8 cellular contexts compared by ENCODE assay signal in genomic region chr10:3482200-3482993, GRCh38.
DNase-seq lines count a peak whose midpoint lies in the region; ATAC-seq, FAIRE-seq and TF ChIP-seq lines count a peak whose summit lies in the region.

No MANE protein-coding gene starts in this region.

- H2AK5ac ChIP-seq in H1 (ENCODE audit: low read depth, low read length): no peak overlapping the region

- no peak overlapping the region for H3K4me3 ChIP-seq in H1 (ENCODE audit: extremely low read depth in 1 of 4, insufficient read depth in 2 of 4, low read depth in 3 of 4, low read length in 4 of 4)

- no peaks in the 10 kb centered on the region for H4K20me1 ChIP-seq in H1 (replicated peaks in 1 of 2; ENCODE audit: control insufficient read depth in 1 of 2, insufficient read depth in 2 of 2, low read length in 2 of 2)

- no peak overlapping the region for H2BK120ac ChIP-seq in H1 (replicated peaks; ENCODE audit: low read depth, low read length)

- H3K23ac ChIP-seq in H1 (ENCODE audit: insufficient read length): no peak overlapping the region

- TF ChIP-seq CTCF in H1 (IDR thresholded peaks at IDR 0.05; ENCODE audit: control extremely low read depth in 1 of 3, insufficient read depth in 1 of 3, low read depth in 1 of 3, low read length in 3 of 3): no peak

- H3K27me3 ChIP-seq in H1 (replicated peaks in 1 of 4; ENCODE audit: control insufficient read depth in 3 of 4, extremely low read depth in 1 of 4, insufficient read depth in 3 of 4, low read length in 3 of 4): no peaks in the 10 kb centered on the region

- 0 out of 2 replicates have a peak overlapping the region, but pooled peaks have one; percentile 40 for H2AFZ ChIP-seq in H1 (ENCODE audit: low read length)

- no peak overlapping the region for H4K8ac ChIP-seq in H1 (ENCODE audit: extremely low read depth, insufficient read depth, low read length)

- H3K9ac ChIP-seq in H1 (replicated peaks in 1 of 4; ENCODE audit: extremely low read depth in 1 of 4, low read depth in 3 of 4, low read length in 3 of 4): no peak overlapping the region

- no peaks in the 10 kb centered on the region for H3K79me1 ChIP-seq in H1 (ENCODE audit: low read depth, low read length)

- TF ChIP-seq RAD21 in H1 (IDR thresholded peaks at IDR 0.05 in 1 of 2, conservative IDR thresholded peaks at IDR 0.05 in 1 of 2; ENCODE audit: low read depth in 2 of 2, low read length in 2 of 2): no peak

- no peaks in the 10 kb centered on the region for H3K9me3 ChIP-seq in H1 (ENCODE audit: insufficient read depth in 2 of 2, low read depth in 1 of 2, low read length in 1 of 2)

- no peak overlapping the region for H3K18ac ChIP-seq in H1 (ENCODE audit: extremely low read depth, low read length)

- H2BK20ac ChIP-seq in H1 (ENCODE audit: low read length): no peak overlapping the region

- TF ChIP-seq POLR2A in H1 (IDR thresholded peaks at IDR 0.05; ENCODE audit: control extremely low read depth in 1 of 2, low read depth in 2 of 2, low read length in 2 of 2): no peak

- no peak for TF ChIP-seq EP300 in H1 (IDR thresholded peaks at IDR 0.05; ENCODE audit: borderline replicate concordance in 1 of 2, low read depth in 2 of 2, low read length in 2 of 2)

- CTCF ChIA-PET in H1 (lab: Charles Lee; ENCODE audit: partially characterized antibody): interaction anchor here (0.9 to 1.2 kb wide), 2 partner anchors 8 to 250 kb away, joined by 3 read pairs; no protein-coding TSS in a partner anchor

- FAIRE-seq in H1 (lab: Jason Lieb, UNC): no peak

- no peak overlapping the region for H2BK5ac ChIP-seq in H1 (ENCODE audit: low read depth, low read length)

- H2BK12ac ChIP-seq in H1 (ENCODE audit: low read depth, low read length): no peak overlapping the region

- H3K23me2 ChIP-seq in H1 (ENCODE audit: low read depth, low read length): no peaks in the 10 kb centered on the region

- ATAC-seq in HG03097 (IDR thresholded peaks at IDR 0.05; ENCODE audit: low FRiP score, unreplicated experiment): peak; percentile 35

- H3K79me2 ChIP-seq in H1 (ENCODE audit: control insufficient read depth in 1 of 2, insufficient read depth in 2 of 2, low read length in 2 of 2): no peaks in the 10 kb centered on the region

- no peak overlapping the region for H3K14ac ChIP-seq in H1 (ENCODE audit: insufficient read length)

- no peak overlapping the region for H3K56ac ChIP-seq in H1 (replicated peaks; ENCODE audit: insufficient read length, low read depth, low read length)

- no peaks in the 10 kb centered on the region for H3K36me3 ChIP-seq in H1 (ENCODE audit: control insufficient read depth in 2 of 4, insufficient read depth in 4 of 4, low read length in 3 of 4)

- H3K4me1 ChIP-seq in H1 (replicated peaks in 1 of 4; ENCODE audit: control insufficient read depth in 3 of 4, insufficient read depth in 4 of 4, low read length in 3 of 4): peaks cover 0 to 2% (median 2%) of the 10 kb centered on the region in 4 experiments; a peak in 2 of 7 replicates

- H3K4ac ChIP-seq in H1 (replicated peaks; ENCODE audit: insufficient read length, low read depth, low read length): no peak overlapping the region

- no peak overlapping the region for H4K5ac ChIP-seq in H1 (ENCODE audit: insufficient read length, low read depth, low read length)

- H4K91ac ChIP-seq in H1 (replicated peaks; ENCODE audit: insufficient read length, low read length): no peak overlapping the region

- no peak overlapping the region; a peak in 1 of 4 replicates for H3K4me2 ChIP-seq in H1 (ENCODE audit: insufficient read depth in 1 of 2, low read depth in 2 of 2, low read length in 2 of 2)

- no peak overlapping the region for H2BK15ac ChIP-seq in H1 (ENCODE audit: low read length)

- WGBS in H1 (ENCODE audit: extremely low coverage in 1 of 2, insufficient coverage in 1 of 2, insufficient read length in 1 of 2, insufficient replicate concordance in 2 of 2, low coverage in 1 of 2, low lambda C conversion rate in 2 of 2, missing lambda C conversion rate in 1 of 2), 2 experiments: 84% methylated on average over 17 of the region's 17 CpGs; no CpG with 5 or more reads in 1 of the 2 experiments

- H3K27ac ChIP-seq in H1 (ENCODE audit: low read depth, low read length): no peak overlapping the region

- peak; percentile 88 for DNase-seq in ELF-1 (ENCODE audit: low read depth, low spot score)
- peak; percentile 84 to 94 for DNase-seq in NOMO-1 (lab: John Stamatoyannopoulos, UW; ENCODE audit: unreplicated experiment in 2 of 2)
- DNase-seq in H1 (ENCODE audit: low read depth in 1 of 2, low spot score in 2 of 2): no peak
- peak; percentile 81 for DNase-seq in myocyte (ENCODE audit: low read depth)
- DNase-seq in effector CD4-positive, alpha-beta T cell: no peak
- no peak for DNase-seq in activated T-cell treated with anti-CD3 and anti-CD28 coated beads, Interleukin-2, amount 50 U/mL, for 1 hour
- DNase-seq in cerebellar cortex (ENCODE audit: low spot score): no peak

- POLR2A ChIA-PET in H1 (lab: Charles Lee; ENCODE audit: partially characterized antibody): no interaction called here

TF ChIP-seq in H1, 55 proteins besides CTCF, POLR2A, EP300 and RAD21:
- TF ChIP-seq CREB1 (IDR thresholded peaks at IDR 0.05) (peak; percentile 51; the same call in 1 of the 2 replicates), YY1 (IDR thresholded peaks at IDR 0.05; ENCODE audit: low read depth, low read length) (no peak)

Comparison
In these comparisons a context has a peak if more than half of its experiments do, and no peak if none do; other contexts are left out.
1. DNase-seq: peak in ELF-1 (single experiment), NOMO-1 (2 of 2) and myocyte (single experiment); none in H1 (0 of 2), effector CD4-positive, alpha-beta T cell (single experiment), activated T-cell treated with anti-CD3 and anti-CD28 coated beads, Interleukin-2, amount 50 U/mL, for 1 hour (single experiment) and cerebellar cortex (single experiment).